1 cellular context compared by ENCODE assay signal in genomic region chr20:53950031-53950430, GRCh38.
TF ChIP-seq lines count a peak whose summit lies in the region.

No MANE protein-coding gene starts in this region.

TF ChIP-seq in HCT116, 20 proteins besides CTCF, POLR2A, EP300 and RAD21 (continued from another document):
- TF ChIP-seq EZH2phosphoT487 (IDR thresholded peaks at IDR 0.05; ENCODE audit: borderline replicate concordance) (no peak), ZFX (IDR thresholded peaks at IDR 0.05) (no peak), ZBTB33 (IDR thresholded peaks at IDR 0.05; ENCODE audit: extremely low read depth, insufficient replicate concordance, low read length) (no peak), EZH2 (IDR thresholded peaks at IDR 0.05) (no peak), EGR1 (IDR thresholded peaks at IDR 0.05; ENCODE audit: low read depth) (no peak), POLR2AphosphoS5 (IDR thresholded peaks at IDR 0.05; ENCODE audit: low read depth, low read length) (no peak), JUND (IDR thresholded peaks at IDR 0.05) (no peak)
TF ChIP-seq in HCT116: peak in this region for 0.
